15 cellular contexts compared by ENCODE assay signal in genomic region chr4:3858046-3858730, GRCh38.
"Had no signal": no experiment of that assay in that cellular context is flagged by ENCODE, and none has a peak within 500 bp of the region (broad histone marks: within the 10 kb centered on the region; RNA-seq: fewer than 3 reads in every experiment).

No MANE protein-coding gene starts in this region.

- H3K4me3 ChIP-seq: psoas muscle, right lobe of liver, tibial nerve, vagina had no signal

- H3K4me3 Mint-ChIP-seq: activated CD4-positive, alpha-beta memory T cell treated with anti-CD3 and anti-CD28 coated beads for 36 hours; activated naive CD8-positive, alpha-beta T cell; dendritic cell treated with granulocyte-macrophage colony-stimulating factor and Interleukin-4, amounts not matched to agents 40 ng/mL and 50 ng/mL, for 4 days; stimulated activated effector memory CD8-positive, alpha-beta T cell treated with anti-CD3 and anti-CD28 coated beads, Interleukin-12 subunit alpha, Interleukin-12 subunit beta, amount 100 ng/mL, for 72 hours had no signal

- H3K27ac ChIP-seq: psoas muscle, right lobe of liver, tibial nerve, vagina had no signal

- H3K27ac Mint-ChIP-seq: activated CD4-positive, alpha-beta memory T cell treated with anti-CD3 and anti-CD28 coated beads for 36 hours; activated naive CD8-positive, alpha-beta T cell; dendritic cell treated with granulocyte-macrophage colony-stimulating factor and Interleukin-4, amounts not matched to agents 40 ng/mL and 50 ng/mL, for 4 days; stimulated activated effector memory CD8-positive, alpha-beta T cell treated with anti-CD3 and anti-CD28 coated beads, Interleukin-12 subunit alpha, Interleukin-12 subunit beta, amount 100 ng/mL, for 72 hours had no signal

- ATAC-seq: psoas muscle had no signal

- H3K27me3 ChIP-seq: right lobe of liver, vagina had no signal

- H3K36me3 Mint-ChIP-seq: activated CD4-positive, alpha-beta memory T cell treated with anti-CD3 and anti-CD28 coated beads for 36 hours; activated naive CD8-positive, alpha-beta T cell; naive B cell; stimulated activated effector memory CD8-positive, alpha-beta T cell treated with anti-CD3 and anti-CD28 coated beads, Interleukin-12 subunit alpha, Interleukin-12 subunit beta, amount 100 ng/mL, for 72 hours had no signal

- H3K9me3 ChIP-seq: psoas muscle, right lobe of liver, tibial nerve, vagina had no signal

- DNase-seq: activated CD4-positive, alpha-beta memory T cell treated with anti-CD3 and anti-CD28 coated beads for 36 hours; activated gamma-delta T cell; activated T-cell treated with anti-CD3 and anti-CD28 coated beads, Interleukin-2, amount 50 U/mL, for 48 hours; anterior cingulate cortex; cerebellar nuclear complex; hippocampal formation; naive B cell; occipital lobe had no signal

- H3K9me3 Mint-ChIP-seq: activated CD4-positive, alpha-beta memory T cell treated with anti-CD3 and anti-CD28 coated beads for 36 hours; dendritic cell treated with granulocyte-macrophage colony-stimulating factor and Interleukin-4, amounts not matched to agents 40 ng/mL and 50 ng/mL, for 4 days; stimulated activated effector memory CD8-positive, alpha-beta T cell treated with anti-CD3 and anti-CD28 coated beads, Interleukin-12 subunit alpha, Interleukin-12 subunit beta, amount 100 ng/mL, for 72 hours had no signal

- H3K4me1 ChIP-seq: psoas muscle, right lobe of liver, tibial nerve, vagina had no signal

- H3K36me3 ChIP-seq: right lobe of liver, tibial nerve, vagina had no signal
